Comparison of ENCODE assay signal across 17 cellular contexts in the genomic region with DNA sequence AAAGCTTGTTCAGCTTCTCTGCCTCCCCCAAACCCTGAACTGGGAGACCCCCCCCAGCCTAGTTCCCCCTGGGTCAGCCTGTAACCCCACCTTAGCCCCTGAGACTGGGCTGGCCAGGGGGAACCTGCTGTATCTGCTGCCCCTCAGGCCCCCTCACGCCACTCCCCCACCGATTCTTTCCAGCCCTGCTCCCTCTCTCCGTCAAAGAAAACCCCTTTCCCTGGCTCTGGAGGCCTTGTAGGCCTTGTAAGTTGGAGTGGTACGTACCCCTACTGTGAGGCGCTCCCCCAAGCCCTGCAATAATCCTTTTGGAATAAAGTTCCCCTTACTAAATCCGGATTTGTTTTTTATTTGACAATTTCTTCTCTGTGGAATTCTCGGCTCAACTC. TPM values are rescaled to one million over a fixed set of nuclear protein-coding genes. Genes with fewer than 3 reads are reported as not detected.
DNase-seq lines count a peak whose midpoint lies in the region; ATAC-seq and TF ChIP-seq lines count a peak whose summit lies in the region.
"Had no signal": no experiment of that assay in that cellular context is flagged by ENCODE, and none has a peak within 500 bp of the region (broad histone marks: within the 10 kb centered on the region; RNA-seq: fewer than 3 reads in every experiment).

No MANE protein-coding gene starts in this region.

- no peak overlapping the region for H3K14ac ChIP-seq in neuronal stem cell (ENCODE audit: low read length)

- H4K91ac ChIP-seq in neuronal stem cell (ENCODE audit: low read depth, low read length, poor library complexity): no peak overlapping the region

- H3K9me2 ChIP-seq in PC-3 (replicated peaks; ENCODE audit: low read length): no peaks in the 10 kb centered on the region

- peak overlapping the region; percentile 31 for H2AK5ac ChIP-seq in neuronal stem cell (ENCODE audit: low read depth, low read length)

- H2BK120ac ChIP-seq in neuronal stem cell (ENCODE audit: low read depth, low read length): no peak overlapping the region

- no peak overlapping the region for H3K23ac ChIP-seq in neuronal stem cell (ENCODE audit: low read depth, low read length, poor library complexity)

- intact Hi-C loops in esophagus squamous epithelium (cut with DNase I): no loop called here
- intact Hi-C loops in PC-3 (cut with micrococcal nuclease): no loop called here

- no peaks in the 10 kb centered on the region for H4K20me1 ChIP-seq in PC-3 (ENCODE audit: low read length)

- H3K9ac ChIP-seq in NT2/D1 (ENCODE audit: insufficient read length, low read depth): peak overlapping the region; percentile 71
- no peak overlapping the region for H3K9ac ChIP-seq in neuronal stem cell (ENCODE audit: low read depth, low read length, poor library complexity)
- H3K9ac ChIP-seq in PC-3 (ENCODE audit: low read length): no peak overlapping the region

- no peak overlapping the region for H3K4me3 ChIP-seq in NT2/D1 (ENCODE audit: insufficient read length, low read depth)
- no peak overlapping the region for H3K4me3 ChIP-seq in esophagus squamous epithelium
- no peak overlapping the region for H3K4me3 ChIP-seq in neuronal stem cell (ENCODE audit: low read length in 2 of 2)
- H3K4me3 ChIP-seq in PC-3 (ENCODE audit: low read length): no peak overlapping the region
- H3K4me3 ChIP-seq: SJSA1 had no signal

- H3K36me3 ChIP-seq in NT2/D1 (ENCODE audit: insufficient read depth, insufficient read length, low read length): no peaks in the 10 kb centered on the region
- no peaks in the 10 kb centered on the region for H3K36me3 ChIP-seq in esophagus squamous epithelium
- H3K36me3 ChIP-seq in neuronal stem cell (replicated peaks in 1 of 2; ENCODE audit: control insufficient read depth in 2 of 2, insufficient read depth in 2 of 2, low read length in 2 of 2): no peaks in the 10 kb centered on the region
- no peaks in the 10 kb centered on the region for H3K36me3 ChIP-seq in PC-3 (ENCODE audit: low read depth, low read length)
- H3K36me3 ChIP-seq: SJSA1 had no signal

- no peak overlapping the region for H2BK12ac ChIP-seq in neuronal stem cell (ENCODE audit: low read length)

- H2BK5ac ChIP-seq in neuronal stem cell (ENCODE audit: low read length): peak overlapping the region; percentile 60

- H3K9me3 ChIP-seq in NT2/D1 (ENCODE audit: insufficient read depth, low read length): peaks cover 20% of the 10 kb centered on the region
- H3K9me3 ChIP-seq in esophagus squamous epithelium: peaks cover 0 to 20% (median 19%) of the 10 kb centered on the region in 3 donors
- H3K9me3 ChIP-seq in neuronal stem cell (replicated peaks in 1 of 2; ENCODE audit: control insufficient read depth in 2 of 2, insufficient read depth in 1 of 2, low read depth in 1 of 2, low read length in 2 of 2): peaks cover 0 to 6% of the 10 kb centered on the region in 2 donors
- H3K9me3 ChIP-seq in PC-3 (ENCODE audit: low read length): no peaks in the 10 kb centered on the region

- no TSS peak for BruUV-seq in PC-3 (replicated peaks; lab: Mats Ljungman, UMichigan)

- TF ChIP-seq POLR2A in esophagus squamous epithelium (IDR thresholded peaks at IDR 0.05): no peak

- H3K79me2 ChIP-seq in PC-3 (ENCODE audit: low read length): no peaks in the 10 kb centered on the region

- TF ChIP-seq CTCF in esophagus squamous epithelium (IDR thresholded peaks at IDR 0.05) (no peak), PC-3 (conservative IDR thresholded peaks at IDR 0.05; ENCODE audit: low read depth, low read length) (no peak)

- no peaks in the 10 kb centered on the region for H3F3A ChIP-seq in PC-3 (ENCODE audit: low read length, unreplicated experiment)

- peak overlapping the region; percentile 84 for H3K18ac ChIP-seq in neuronal stem cell (ENCODE audit: low read length)

- H4K8ac ChIP-seq in neuronal stem cell (ENCODE audit: low read depth, low read length): no peak overlapping the region

- peak; percentile 50 for DNase-seq in NCI-H82 (lab: John Stamatoyannopoulos, UW)
- no peak for DNase-seq in NCI-H82 treated with DMSO at 0.1 percent for 48 hours (lab: John Stamatoyannopoulos, UW; ENCODE audit: unreplicated experiment)
- DNase-seq in NT2/D1 (ENCODE audit: low read depth, low spot score): no peak
- DNase-seq in esophagus squamous epithelium (lab: John Stamatoyannopoulos, UW): no peak
- no peak for DNase-seq in neuronal stem cell (ENCODE audit: low spot score)
- DNase-seq in PC-3: no peak
- no peak for DNase-seq in Kasumi-1 (lab: John Stamatoyannopoulos, UW)
- no peak for DNase-seq in midbrain (lab: John Stamatoyannopoulos, UW)
- DNase-seq: activated effector memory CD4-positive, alpha-beta T cell treated with Interleukin-2 at 50 U/mL for 16 hours; amygdala; GDM1; NCI-H1417; NCI-H526 treated with DMSO at 0.1 percent for 48 hours; T-helper 9 cell; trophoblast cell had no signal

- POLR2A ChIA-PET in PC-3 (lab: Charles Lee; ENCODE audit: unreplicated experiment): no interaction called here

- H2BK15ac ChIP-seq in neuronal stem cell (ENCODE audit: low read length): no peak overlapping the region

- CTCF ChIA-PET in PC-3 (lab: Charles Lee): no interaction called here

- peak overlapping the region; percentile 70 to 85 (median 77) for H3K27ac ChIP-seq in esophagus squamous epithelium
- peak overlapping the region; percentile 28 for H3K27ac ChIP-seq in neuronal stem cell (replicated peaks; ENCODE audit: low read length)
- H3K27ac ChIP-seq in PC-3 (ENCODE audit: low read length): no peak overlapping the region
- H3K27ac ChIP-seq: 22Rv1, SJSA1 had no signal

- H3K27me3 ChIP-seq in NT2/D1 (ENCODE audit: insufficient read depth, insufficient read length): no peaks in the 10 kb centered on the region
- H3K27me3 ChIP-seq in esophagus squamous epithelium: peaks cover 0 to 54% (median 0%) of the 10 kb centered on the region in 4 donors
- H3K27me3 ChIP-seq in neuronal stem cell (ENCODE audit: control insufficient read depth in 3 of 3, insufficient read depth in 3 of 3, low read depth in 1 of 3, low read length in 3 of 3): peaks cover 0 to 2% (median 0%) of the 10 kb centered on the region in 3 experiments
- no peaks in the 10 kb centered on the region for H3K27me3 ChIP-seq in PC-3 (ENCODE audit: low read length)
- H3K27me3 ChIP-seq: SJSA1 had no signal

- H2AFZ ChIP-seq in neuronal stem cell (ENCODE audit: low read length): peak overlapping the region; percentile 91
- no peak overlapping the region for H2AFZ ChIP-seq in PC-3 (ENCODE audit: low read length)

- H3K4ac ChIP-seq in neuronal stem cell (ENCODE audit: low read length): no peak overlapping the region

- ATAC-seq in PC-3: no peak

- H3K4me2 ChIP-seq in neuronal stem cell (ENCODE audit: insufficient read depth, low read length, poor library complexity, severe bottlenecking): peak overlapping the region; percentile 19
- H3K4me2 ChIP-seq in PC-3 (ENCODE audit: low read length): no peak overlapping the region

- WGBS in esophagus squamous epithelium, 2 donors: 43 to 78% methylated on average over 6 to 7 of the region's 7 CpGs
- no CpG with 5 or more reads among the region's 7 CpGs for WGBS in neuronal stem cell (ENCODE audit: extremely low coverage in 2 of 2, insufficient read length in 2 of 2, insufficient replicate concordance in 1 of 2), 2 donors

- H3K79me1 ChIP-seq in neuronal stem cell (ENCODE audit: low read depth, low read length): no peaks in the 10 kb centered on the region

- H3K4me1 ChIP-seq in NT2/D1 (ENCODE audit: insufficient read depth, insufficient read length): peaks cover 48% of the 10 kb centered on the region
- peaks cover 7 to 49% (median 27%) of the 10 kb centered on the region in 3 donors for H3K4me1 ChIP-seq in esophagus squamous epithelium
- H3K4me1 ChIP-seq in neuronal stem cell (ENCODE audit: control insufficient read depth in 2 of 2, insufficient read depth in 1 of 2, low read depth in 1 of 2, low read length in 2 of 2): peaks cover 19 to 34% of the 10 kb centered on the region in 2 donors
- H3K4me1 ChIP-seq in PC-3 (ENCODE audit: insufficient read depth, low read length): no peaks in the 10 kb centered on the region
- H3K4me1 ChIP-seq: SJSA1 had no signal

RNA-seq across cellular contexts. Expression of gene SLC7A5, which starts 47.3 kb away (rescaled TPM):
- 100 to 1,000 TPM in 3 of 4 donors, 10 to 100 TPM in 1; 75.3 to 179 (median 145) TPM for total RNA-seq in esophagus squamous epithelium
- polyA plus RNA-seq in neuronal stem cell (2013, experiment 1 of 2): 18.4 TPM
- polyA plus RNA-seq in neuronal stem cell (2013, experiment 2 of 2): 18.6 TPM
- total RNA-seq in PC-3 (2014; rRNA removed): 93.2 and 118 TPM in 2 replicates

RNA-seq across cellular contexts. Expression of gene KLHDC4, which starts 56.2 kb away (rescaled TPM):
- 10 to 100 TPM; 16.2 to 29.4 (median 21.5) TPM for total RNA-seq in esophagus squamous epithelium
- 15.3 TPM for polyA plus RNA-seq in neuronal stem cell (2013, experiment 1 of 2)
- polyA plus RNA-seq in neuronal stem cell (2013, experiment 2 of 2): 15.0 TPM
- 36.3 and 68.2 TPM in 2 replicates for total RNA-seq in PC-3 (2014; rRNA removed)
